ENCODE assay signal across 2 cellular contexts in genomic region chr16:68035227-68035626, GRCh38.
TF ChIP-seq lines count a peak whose summit lies in the region.

No MANE protein-coding gene starts in this region.

TF ChIP-seq in SK-N-SH treated with all-trans-retinoic acid at 6 μM for 48 hours, 23 proteins besides CTCF, POLR2A, EP300 and RAD21 (continued from another document):
- no peak for TF ChIP-seq CREB5 (CRISPR knock-in tag; IDR thresholded peaks at IDR 0.05; ENCODE audit: low read depth)
- no peak for TF ChIP-seq ZC3H10 (CRISPR knock-in tag; IDR thresholded peaks at IDR 0.05)
- TF ChIP-seq ZFP30 (CRISPR knock-in tag; IDR thresholded peaks at IDR 0.05): no peak
- no peak for TF ChIP-seq CSDC2 (CRISPR knock-in tag; IDR thresholded peaks at IDR 0.05)
- TF ChIP-seq ZNF70 (CRISPR knock-in tag; IDR thresholded peaks at IDR 0.05): no peak
- TF ChIP-seq ISL1 (CRISPR knock-in tag; IDR thresholded peaks at IDR 0.05): no peak
- TF ChIP-seq PPARA (CRISPR knock-in tag; IDR thresholded peaks at IDR 0.05; ENCODE audit: borderline replicate concordance): no peak
- TF ChIP-seq OSR1 (CRISPR knock-in tag; IDR thresholded peaks at IDR 0.05): no peak
- TF ChIP-seq CSRNP3 (CRISPR knock-in tag; IDR thresholded peaks at IDR 0.05): no peak

TF ChIP-seq in SK-N-SH, 30 proteins besides CTCF, POLR2A, EP300 and RAD21 (continued from another document):
- TF ChIP-seq PBX3 (IDR thresholded peaks at IDR 0.05) (no peak), MXI1 (IDR thresholded peaks at IDR 0.05; ENCODE audit: low read depth, low read length) (no peak), NFIC (IDR thresholded peaks at IDR 0.05; ENCODE audit: borderline replicate concordance) (no peak), SIN3A (IDR thresholded peaks at IDR 0.05; ENCODE audit: borderline replicate concordance, low read depth, low read length) (no peak)
